ENCODE assay signal across 1 cellular context in the genomic region with DNA sequence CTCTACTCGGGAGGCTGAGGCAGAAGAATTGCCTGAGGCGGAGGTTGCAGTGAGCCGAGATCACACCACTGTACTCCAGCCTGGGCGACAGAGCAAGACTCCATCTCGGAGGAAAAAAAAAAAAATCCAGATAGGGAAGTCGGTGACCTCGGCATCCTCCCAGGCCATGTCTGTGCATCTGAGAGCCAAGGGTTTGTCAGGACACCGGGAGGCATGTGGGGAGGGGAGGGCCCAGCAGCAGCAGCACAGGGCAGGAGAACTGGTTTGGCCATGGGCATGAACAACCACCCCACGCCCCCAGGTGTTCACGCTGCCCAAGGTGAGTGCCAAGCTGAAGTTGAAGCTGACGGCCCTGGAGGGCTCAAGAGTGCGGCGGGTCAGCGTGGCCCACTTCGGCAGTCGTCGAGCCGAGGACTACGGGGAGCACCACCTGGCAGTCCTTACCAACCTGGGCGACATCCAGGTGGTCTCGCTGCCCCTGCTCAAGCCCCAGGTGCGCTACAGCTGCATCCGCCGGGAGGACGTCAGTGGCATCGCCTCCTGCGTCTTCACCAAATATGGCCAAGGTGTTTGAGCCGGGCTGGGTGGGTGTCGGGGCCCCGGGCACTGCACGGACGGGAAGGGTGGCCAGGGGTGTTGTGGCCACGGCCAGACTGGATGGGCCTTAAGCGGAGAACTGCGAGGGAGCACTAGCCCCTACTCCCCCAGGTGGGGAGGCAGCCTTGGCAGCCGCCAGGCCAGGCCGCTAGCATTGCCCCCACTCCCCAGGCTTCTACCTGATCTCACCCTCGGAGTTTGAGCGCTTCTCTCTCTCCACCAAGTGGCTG.
TF ChIP-seq lines count a peak whose summit lies in the region.

No MANE protein-coding gene starts in this region.

TF ChIP-seq in WTC11, 78 proteins besides CTCF, POLR2A, EP300 and RAD21:
- no peak for TF ChIP-seq TP53 (CRISPR knock-in tag; IDR thresholded peaks at IDR 0.05)
- TF ChIP-seq RORB (CRISPR knock-in tag; IDR thresholded peaks at IDR 0.05) = no peak
- no peak for TF ChIP-seq SMAD4 (CRISPR knock-in tag; IDR thresholded peaks at IDR 0.05)
- TF ChIP-seq E2F5 (CRISPR knock-in tag; IDR thresholded peaks at IDR 0.05) = no peak
- TF ChIP-seq, protein P1, sequence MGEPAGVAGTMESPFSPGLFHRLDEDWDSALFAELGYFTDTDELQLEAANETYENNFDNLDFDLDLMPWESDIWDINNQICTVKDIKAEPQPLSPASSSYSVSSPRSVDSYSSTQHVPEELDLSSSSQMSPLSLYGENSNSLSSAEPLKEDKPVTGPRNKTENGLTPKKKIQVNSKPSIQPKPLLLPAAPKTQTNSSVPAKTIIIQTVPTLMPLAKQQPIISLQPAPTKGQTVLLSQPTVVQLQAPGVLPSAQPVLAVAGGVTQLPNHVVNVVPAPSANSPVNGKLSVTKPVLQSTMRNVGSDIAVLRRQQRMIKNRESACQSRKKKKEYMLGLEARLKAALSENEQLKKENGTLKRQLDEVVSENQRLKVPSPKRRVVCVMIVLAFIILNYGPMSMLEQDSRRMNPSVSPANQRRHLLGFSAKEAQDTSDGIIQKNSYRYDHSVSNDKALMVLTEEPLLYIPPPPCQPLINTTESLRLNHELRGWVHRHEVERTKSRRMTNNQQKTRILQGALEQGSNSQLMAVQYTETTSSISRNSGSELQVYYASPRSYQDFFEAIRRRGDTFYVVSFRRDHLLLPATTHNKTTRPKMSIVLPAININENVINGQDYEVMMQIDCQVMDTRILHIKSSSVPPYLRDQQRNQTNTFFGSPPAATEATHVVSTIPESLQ (CRISPR knock-in tag; IDR thresholded peaks at IDR 0.05) = no peak
- TF ChIP-seq ZNF138 (CRISPR knock-in tag; conservative IDR thresholded peaks at IDR 0.05) = no peak
- no peak for TF ChIP-seq ZNF121 (CRISPR knock-in tag; IDR thresholded peaks at IDR 0.05)
